ENCODE assay signal across 9 cellular contexts in the genomic region with DNA sequence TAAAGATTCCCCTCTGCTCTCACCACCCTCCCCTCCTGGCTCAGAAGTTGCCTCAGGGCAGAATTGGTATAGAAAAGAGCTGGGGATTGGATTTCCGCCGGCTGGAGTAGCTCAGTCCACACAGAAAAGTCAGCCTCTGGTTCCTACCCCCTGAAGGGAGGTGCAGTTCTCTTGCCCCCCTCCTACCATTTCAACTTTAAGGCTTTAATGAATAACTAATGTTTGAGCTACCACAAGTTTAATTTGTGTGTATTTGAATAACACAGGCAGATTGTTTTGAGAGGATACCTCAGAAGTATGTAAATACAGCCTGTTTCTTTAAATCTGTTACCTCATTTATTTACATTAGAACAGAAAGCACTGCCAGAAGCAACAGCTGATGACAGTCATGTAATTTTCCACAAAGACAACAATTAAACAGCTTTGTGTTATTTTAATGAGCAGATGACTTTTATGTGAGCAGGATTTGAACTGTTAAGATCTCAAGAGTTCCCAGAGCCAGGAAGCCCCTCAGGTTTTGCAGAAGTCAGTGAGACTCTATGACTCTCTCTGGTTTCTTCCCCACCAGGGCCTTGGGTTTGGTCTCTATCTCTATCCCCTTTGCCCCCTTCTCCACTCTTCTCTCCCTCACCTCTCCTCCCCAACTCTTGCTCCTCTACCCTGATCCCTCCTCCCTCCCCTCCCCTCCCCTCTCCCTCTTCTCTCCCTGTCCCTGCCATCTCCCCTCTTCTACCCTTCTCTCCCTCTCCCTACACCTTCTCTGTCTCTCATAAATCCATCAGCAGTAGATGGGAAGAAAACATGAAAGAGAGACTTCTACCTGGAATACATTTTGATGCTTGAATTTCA. TPM values are rescaled to one million over a fixed set of nuclear protein-coding genes. Genes with fewer than 3 reads are reported as not detected.
DNase-seq lines count a peak whose midpoint lies in the region; ATAC-seq, FAIRE-seq and TF ChIP-seq lines count a peak whose summit lies in the region.
"Had no signal": no experiment of that assay in that cellular context is flagged by ENCODE, and none has a peak within 500 bp of the region (broad histone marks: within the 10 kb centered on the region; RNA-seq: fewer than 3 reads in every experiment).

No MANE protein-coding gene starts in this region.

- H2AFZ ChIP-seq in hepatocyte: no peak overlapping the region

- H3K9me3 Mint-ChIP-seq in activated CD4-positive, alpha-beta T cell treated with anti-CD3 and anti-CD28 coated beads, Interleukin-2, amount 10 ng/mL, durations not matched to agents 7 days and 5 days: peaks cover 13% of the 10 kb centered on the region
- no peaks in the 10 kb centered on the region for H3K9me3 Mint-ChIP-seq in T-helper 1 cell treated with Interleukin-12 subunit alpha and Interleukin-12 subunit beta and Interleukin-4 antibody, amounts not matched to agents 30 μg/mL and 1 μg/mL, for 36 hours
- H3K9me3 Mint-ChIP-seq in stimulated activated naive B cell treated with anti-CD40 and anti-IgM and Interleukin-4, amounts not matched to agents 10 μg/mL and 1 μg/mL and 100 μg/mL, for 72 hours: peaks cover 0 to 7% of the 10 kb centered on the region in 2 donors
- H3K9me3 Mint-ChIP-seq: activated B cell treated with CpG ODN at 0.5 μM for 24 hours had no signal

- H3K27me3 Mint-ChIP-seq in activated CD4-positive, alpha-beta T cell treated with anti-CD3 and anti-CD28 coated beads, Interleukin-2, amount 10 ng/mL, durations not matched to agents 7 days and 5 days: no peaks in the 10 kb centered on the region
- H3K27me3 Mint-ChIP-seq in T-helper 1 cell treated with Interleukin-12 subunit alpha and Interleukin-12 subunit beta and Interleukin-4 antibody, amounts not matched to agents 30 μg/mL and 1 μg/mL, for 36 hours (ENCODE audit: low read depth): no peaks in the 10 kb centered on the region
- H3K27me3 Mint-ChIP-seq in stimulated activated naive B cell treated with anti-CD40 and anti-IgM and Interleukin-4, amounts not matched to agents 10 μg/mL and 1 μg/mL and 100 μg/mL, for 72 hours: no peaks in the 10 kb centered on the region
- H3K27me3 Mint-ChIP-seq: activated B cell treated with CpG ODN at 0.5 μM for 24 hours had no signal

- peaks cover 56% of the 10 kb centered on the region for H3K4me1 ChIP-seq in hepatocyte (ENCODE audit: insufficient read depth)

- H4K20me1 ChIP-seq in hepatocyte (ENCODE audit: insufficient read depth, poor library complexity, severe bottlenecking): no peaks in the 10 kb centered on the region

- no peak for FAIRE-seq in D721Med (lab: Jason Lieb, UNC)

- H3K36me3 ChIP-seq in hepatocyte (replicated peaks; ENCODE audit: insufficient read depth, low read depth): no peaks in the 10 kb centered on the region

- POLR2A ChIA-PET in activated CD4-positive, alpha-beta T cell treated with anti-CD3 and anti-CD28 coated beads, Interleukin-2, amount 10 ng/mL, durations not matched to agents 7 days and 5 days (lab: Charles Lee): no interaction called here

- no peak overlapping the region for H3K4me3 Mint-ChIP-seq in activated CD4-positive, alpha-beta T cell treated with anti-CD3 and anti-CD28 coated beads, Interleukin-2, amount 10 ng/mL, durations not matched to agents 7 days and 5 days
- peak overlapping the region; percentile 47 for H3K4me3 Mint-ChIP-seq in T-helper 1 cell treated with Interleukin-12 subunit alpha and Interleukin-12 subunit beta and Interleukin-4 antibody, amounts not matched to agents 30 μg/mL and 1 μg/mL, for 36 hours
- H3K4me3 Mint-ChIP-seq in stimulated activated naive B cell treated with anti-CD40 and anti-IgM and Interleukin-4, amounts not matched to agents 10 μg/mL and 1 μg/mL and 100 μg/mL, for 72 hours: peak overlapping the region; percentile 17 to 50
- H3K4me3 Mint-ChIP-seq: activated B cell treated with CpG ODN at 0.5 μM for 24 hours had no signal

- no peak for ATAC-seq in stimulated activated naive B cell treated with anti-CD40 and anti-IgM and Interleukin-4, amounts not matched to agents 10 μg/mL and 1 μg/mL and 100 μg/mL, for 72 hours (replicated peaks)
- ATAC-seq in GM19395 (IDR thresholded peaks at IDR 0.05; ENCODE audit: unreplicated experiment): no peak

- H3K4me1 Mint-ChIP-seq in activated CD4-positive, alpha-beta T cell treated with anti-CD3 and anti-CD28 coated beads, Interleukin-2, amount 10 ng/mL, durations not matched to agents 7 days and 5 days: peaks cover 88% of the 10 kb centered on the region
- H3K4me1 Mint-ChIP-seq in T-helper 1 cell treated with Interleukin-12 subunit alpha and Interleukin-12 subunit beta and Interleukin-4 antibody, amounts not matched to agents 30 μg/mL and 1 μg/mL, for 36 hours (ENCODE audit: low read depth): peaks cover 74% of the 10 kb centered on the region
- peaks cover 55 to 83% of the 10 kb centered on the region in 2 donors for H3K4me1 Mint-ChIP-seq in stimulated activated naive B cell treated with anti-CD40 and anti-IgM and Interleukin-4, amounts not matched to agents 10 μg/mL and 1 μg/mL and 100 μg/mL, for 72 hours

- peaks cover 52% of the 10 kb centered on the region for H3K36me3 Mint-ChIP-seq in activated CD4-positive, alpha-beta T cell treated with anti-CD3 and anti-CD28 coated beads, Interleukin-2, amount 10 ng/mL, durations not matched to agents 7 days and 5 days (ENCODE audit: low read depth)
- peaks cover 40% of the 10 kb centered on the region for H3K36me3 Mint-ChIP-seq in T-helper 1 cell treated with Interleukin-12 subunit alpha and Interleukin-12 subunit beta and Interleukin-4 antibody, amounts not matched to agents 30 μg/mL and 1 μg/mL, for 36 hours (ENCODE audit: low read depth)
- H3K36me3 Mint-ChIP-seq in stimulated activated naive B cell treated with anti-CD40 and anti-IgM and Interleukin-4, amounts not matched to agents 10 μg/mL and 1 μg/mL and 100 μg/mL, for 72 hours: peaks cover 58 to 80% of the 10 kb centered on the region in 2 donors

- peak overlapping the region; percentile 74 for H3K27ac ChIP-seq in hepatocyte

- CTCF ChIA-PET in activated CD4-positive, alpha-beta T cell treated with anti-CD3 and anti-CD28 coated beads, Interleukin-2, amount 10 ng/mL, durations not matched to agents 7 days and 5 days (lab: Charles Lee): interaction anchor here (0.8 to 3.9 kb wide), 5 partner anchors 9 to 267 kb away, joined by 3 to 22 read pairs (median 3); no protein-coding TSS in a partner anchor

- no peaks in the 10 kb centered on the region for H3K27me3 ChIP-seq in hepatocyte

- no peaks in the 10 kb centered on the region for H3K9me3 ChIP-seq in hepatocyte (ENCODE audit: low read depth)

- H3K27ac Mint-ChIP-seq in activated CD4-positive, alpha-beta T cell treated with anti-CD3 and anti-CD28 coated beads, Interleukin-2, amount 10 ng/mL, durations not matched to agents 7 days and 5 days: peak overlapping the region; percentile 56
- peak overlapping the region; percentile 78 for H3K27ac Mint-ChIP-seq in T-helper 1 cell treated with Interleukin-12 subunit alpha and Interleukin-12 subunit beta and Interleukin-4 antibody, amounts not matched to agents 30 μg/mL and 1 μg/mL, for 36 hours
- H3K27ac Mint-ChIP-seq in stimulated activated naive B cell treated with anti-CD40 and anti-IgM and Interleukin-4, amounts not matched to agents 10 μg/mL and 1 μg/mL and 100 μg/mL, for 72 hours: peak overlapping the region; percentile 68
- H3K27ac Mint-ChIP-seq: activated B cell treated with CpG ODN at 0.5 μM for 24 hours had no signal

- WGBS in hepatocyte (ENCODE audit: low lambda C conversion rate, missing lambda C conversion rate): 33% methylated on average over 2 of the region's 2 CpGs

- no peak for DNase-seq in activated CD4-positive, alpha-beta T cell treated with anti-CD3 and anti-CD28 coated beads, Interleukin-2, amount 10 ng/mL, durations not matched to agents 7 days and 5 days
- no peak for DNase-seq in activated CD4-positive, alpha-beta T cell treated with anti-CD3 and anti-CD28 coated beads for 4 hours
- DNase-seq in hepatocyte (ENCODE audit: low spot score) (peak; percentile 47), AG20443 (ENCODE audit: low spot score) (no peak), D721Med (ENCODE audit: insufficient read length, low spot score) (no peak)
- DNase-seq in stimulated activated naive B cell treated with anti-CD40 and anti-IgM and Interleukin-4, amounts not matched to agents 10 μg/mL and 1 μg/mL and 100 μg/mL, for 72 hours: no peak
- DNase-seq: activated B cell treated with CpG ODN at 0.5 μM for 24 hours had no signal

- no peak for TF ChIP-seq CTCF in hepatocyte (IDR thresholded peaks at IDR 0.05; ENCODE audit: poor library complexity)
- no peak for TF ChIP-seq CTCF in D721Med (IDR thresholded peaks at IDR 0.05; ENCODE audit: insufficient read depth, missing control alignments)

- H3K79me2 ChIP-seq in hepatocyte: no peaks in the 10 kb centered on the region

- no peaks in the 10 kb centered on the region for H3K9me2 ChIP-seq in hepatocyte (replicated peaks; ENCODE audit: insufficient read depth)

- peak overlapping the region; percentile 44 for H3K4me2 ChIP-seq in hepatocyte

- H3K4me3 ChIP-seq in hepatocyte: no peak overlapping the region

RNA-seq across cellular contexts. Expression of gene DUSP10, which starts 26.3 kb away (rescaled TPM):
- 10 to 100 TPM; 11.3 to 12.3 TPM for total RNA-seq in activated CD4-positive, alpha-beta T cell treated with anti-CD3 and anti-CD28 coated beads, Interleukin-2, amount 10 ng/mL, durations not matched to agents 7 days and 5 days
- total RNA-seq in hepatocyte: 16.5 and 17.6 TPM in 2 replicates
- polyA plus RNA-seq in hepatocyte: 13.1 and 14.9 TPM in 2 replicates
